In the genomic region with DNA sequence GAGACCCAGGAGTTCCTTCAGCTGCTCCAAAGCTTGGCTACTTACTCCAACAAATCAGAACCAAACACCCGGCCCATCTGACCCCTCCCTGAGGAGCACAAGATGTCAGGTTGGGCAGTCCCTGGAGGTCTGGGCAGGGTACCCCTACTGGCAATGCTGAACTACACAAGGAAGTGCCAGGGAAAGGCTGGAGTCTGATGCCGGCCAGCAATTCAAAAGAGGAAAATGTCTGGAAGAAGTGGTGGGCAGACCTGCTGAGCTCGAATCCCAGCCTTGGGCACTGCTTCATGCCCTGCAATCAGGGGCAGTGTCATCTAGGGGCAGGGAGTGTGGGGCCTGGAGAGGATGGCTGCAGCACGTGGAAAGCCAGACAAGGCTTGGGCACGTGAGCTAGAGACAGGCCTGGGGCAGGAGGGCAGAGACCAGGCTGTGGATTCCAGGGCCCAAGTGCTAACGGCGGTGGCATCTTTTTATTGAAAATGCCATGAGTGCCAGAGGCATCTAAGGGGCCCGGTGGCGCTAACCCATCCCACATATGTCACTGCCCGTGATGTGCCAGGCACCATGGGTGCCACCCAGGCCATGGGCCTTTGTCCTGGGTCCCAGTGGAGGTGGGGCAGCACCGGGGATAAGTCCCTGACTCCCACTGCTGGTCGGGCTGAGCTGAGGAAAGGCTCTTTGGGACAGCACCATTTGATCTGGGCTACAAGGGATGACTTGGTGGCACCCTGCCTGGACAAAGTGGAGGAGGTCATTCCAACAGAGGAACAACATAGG, we compare ENCODE assay signal across 24 cellular contexts.
DNase-seq lines count a peak whose midpoint lies in the region; ATAC-seq, FAIRE-seq and TF ChIP-seq lines count a peak whose summit lies in the region.
"Had no signal": no experiment of that assay in that cellular context is flagged by ENCODE, and none has a peak within 500 bp of the region (broad histone marks: within the 10 kb centered on the region; RNA-seq: fewer than 3 reads in every experiment).

No MANE protein-coding gene starts in this region.

- peaks cover 28% of the 10 kb centered on the region for H3K4me1 Mint-ChIP-seq in glutamatergic neuron (ENCODE audit: low read depth, unreplicated experiment)

- POLR2A ChIA-PET in HepG2 (lab: Yijun Ruan, JAX), result no interaction called here

- H2AFZ ChIP-seq in HepG2 (ENCODE audit: low read length), result no peak overlapping the region

- H3K4me2 ChIP-seq in HepG2 (ENCODE audit: low read depth, low read length), result no peak overlapping the region

- no peaks in the 10 kb centered on the region; the same call in 1 of the 2 replicates for H4K20me1 ChIP-seq in HepG2 (ENCODE audit: insufficient read depth, low read length)

- H3K9me3 ChIP-seq in right lobe of liver (no peaks in the 10 kb centered on the region), HepG2 (ENCODE audit: low read length) (no peaks in the 10 kb centered on the region), ovary (no peaks in the 10 kb centered on the region), uterus (no peaks in the 10 kb centered on the region)
- H3K9me3 ChIP-seq: neutrophil, thyroid gland had no signal

- no peak for ATAC-seq in right lobe of liver
- no peak for ATAC-seq in HepG2
- no peak for ATAC-seq in GM18517 (IDR thresholded peaks at IDR 0.05; ENCODE audit: unreplicated experiment)
- ATAC-seq in GM18519 (IDR thresholded peaks at IDR 0.05; ENCODE audit: low FRiP score, unreplicated experiment), result no peak

- no peak overlapping the region for H3K4me3 ChIP-seq in right lobe of liver
- no peak overlapping the region for H3K4me3 ChIP-seq in HepG2 (replicated peaks in 1 of 3; ENCODE audit: insufficient read depth in 1 of 3, low read depth in 2 of 3, low read length in 3 of 3)
- no peak overlapping the region for H3K4me3 ChIP-seq in ovary
- H3K4me3 ChIP-seq in uterus, result no peak overlapping the region
- H3K4me3 ChIP-seq: SK-N-MC, thyroid gland had no signal

- no peak for TF ChIP-seq CTCF in right lobe of liver (IDR thresholded peaks at IDR 0.05)
- TF ChIP-seq CTCF in HepG2 (CRISPR knock-in tag; IDR thresholded peaks at IDR 0.05), result no peak
- TF ChIP-seq CTCF in glutamatergic neuron (IDR thresholded peaks at IDR 0.05; ENCODE audit: partially characterized antibody, unreplicated experiment), result peak; percentile 6
- no peak for TF ChIP-seq CTCF in ovary (IDR thresholded peaks at IDR 0.05)
- no peak for TF ChIP-seq CTCF in uterus (IDR thresholded peaks at IDR 0.05)
- TF ChIP-seq CTCF in GM10266 (IDR thresholded peaks at IDR 0.05; ENCODE audit: control insufficient read depth, insufficient read depth, low read depth, missing control alignments), result no peak

- H3K36me3 ChIP-seq in right lobe of liver (no peaks in the 10 kb centered on the region), HepG2 (replicated peaks in 1 of 2; ENCODE audit: control insufficient read depth in 1 of 2, insufficient read depth in 2 of 2, low read length in 2 of 2) (peaks cover 3 to 5% of the 10 kb centered on the region in 2 experiments; a peak in 2 of 5 replicates), ovary (no peaks in the 10 kb centered on the region), uterus (no peaks in the 10 kb centered on the region)
- H3K36me3 ChIP-seq: neutrophil, thyroid gland had no signal

- DNase-seq in right lobe of liver (peak in 2 of 3 donors; percentile 38 to 48), HepG2 (ENCODE audit: low spot score) (no peak), glutamatergic neuron (peak; percentile 7), ovary (peak; percentile 9 to 33 (median 17)), uterus (peak; percentile 12 to 15), GM10266 (ENCODE audit: extremely low spot score) (no peak)
- DNase-seq: activated CD4-positive, alpha-beta T cell treated with anti-CD3 and anti-CD28 coated beads, Interleukin-2, amount 10 ng/mL, durations not matched to agents 7 days and 5 days; amniotic stem cell; HCEC 1CT; islet precursor cell; Kasumi-1; mammary epithelial cell; NCI-H2171; stimulated activated CD4-positive, alpha-beta T cell treated with anti-CD3 and anti-CD28 coated beads, Interleukin-4, amount 100 ng/mL, for 1 hour; stimulated activated naive CD4-positive, alpha-beta T cell had no signal

- H3K27ac ChIP-seq in right lobe of liver (no peak overlapping the region), HepG2 (ENCODE audit: extremely low read length, insufficient read depth, low read length) (no peak overlapping the region), ovary (no peak overlapping the region), uterus (no peak overlapping the region)
- H3K27ac ChIP-seq: HL-60, neutrophil, SK-N-MC, thyroid gland had no signal

- no peak overlapping the region for H3K9ac ChIP-seq in HepG2 (ENCODE audit: insufficient read depth, low read depth, low read length)

- peaks cover 21% of the 10 kb centered on the region for H3K27me3 Mint-ChIP-seq in glutamatergic neuron (ENCODE audit: unreplicated experiment)
- H3K27me3 Mint-ChIP-seq: activated CD4-positive, alpha-beta T cell treated with anti-CD3 and anti-CD28 coated beads, Interleukin-2, amount 10 ng/mL, durations not matched to agents 7 days and 5 days; CD4-positive, alpha-beta T cell had no signal

- no peak for TF ChIP-seq EP300 in HepG2 (IDR thresholded peaks at IDR 0.05; ENCODE audit: low read depth in 2 of 2, low read length in 2 of 2)
- TF ChIP-seq EP300 in HepG2 (CRISPR knock-in tag; IDR thresholded peaks at IDR 0.05; ENCODE audit: borderline replicate concordance), result no peak
- TF ChIP-seq EP300 in ovary (IDR thresholded peaks at IDR 0.05), result no peak

- no peak for FAIRE-seq in HepG2 (lab: Jason Lieb, UNC)
- FAIRE-seq: bronchial epithelial cell, endometrium had no signal

- no peaks in the 10 kb centered on the region for H3K27me3 ChIP-seq in right lobe of liver
- no peaks in the 10 kb centered on the region for H3K27me3 ChIP-seq in HepG2 (ENCODE audit: control insufficient read depth in 1 of 2, insufficient read depth in 2 of 2, low read length in 2 of 2)
- no peaks in the 10 kb centered on the region for H3K27me3 ChIP-seq in ovary
- H3K27me3 ChIP-seq in uterus, result no peaks in the 10 kb centered on the region
- H3K27me3 ChIP-seq: neutrophil, thyroid gland had no signal

- no peak overlapping the region for H3K4me3 Mint-ChIP-seq in glutamatergic neuron (ENCODE audit: unreplicated experiment)
- H3K4me3 Mint-ChIP-seq: activated CD4-positive, alpha-beta T cell treated with anti-CD3 and anti-CD28 coated beads, Interleukin-2, amount 10 ng/mL, durations not matched to agents 7 days and 5 days; CD4-positive, alpha-beta T cell had no signal

- CTCF ChIA-PET in HepG2 (lab: Yijun Ruan, JAX; ENCODE audit: low intra/inter-chr PET ratio, low total read pairs), result no interaction called here

- 82% methylated on average over 5 of the region's 12 CpGs for WGBS in right lobe of liver (ENCODE audit: insufficient coverage, low coverage, low lambda C conversion rate, missing lambda C conversion rate)
- WGBS in HepG2 (ENCODE audit: low lambda C conversion rate), result 97% methylated on average over 10 of the region's 12 CpGs
- whole genome bisulfite sequencing in ovary, 3 donors, result 86 to 91% (median 90%) methylated on average over 12 of the region's 12 CpGs

- intact Hi-C loops in right lobe of liver (cut with DNase I) (no loop called here), HepG2 (cut with micrococcal nuclease; ENCODE audit: unreplicated experiment) (no loop called here), ovary (cut with DNase I) (loop anchor here in 1 of 4 donors (10.0 kb wide), 1 partner anchor 818 kb away; no protein-coding TSS in a partner anchor), uterus (cut with DNase I; ENCODE audit: low total_unique reads) (loop anchor here (10.0 kb wide), 1 partner anchor 578 kb away; no protein-coding TSS in a partner anchor)

- in situ Hi-C loops in HepG2 (cut with HindIII; ENCODE audit: extremely low pct_ligation_motif_present, low pct_unique_long_range_greater_than_20kb), result loop anchor here (25.0 kb wide), 2 partner anchors 605 to 1255 kb away; no protein-coding TSS in a partner anchor

- TF ChIP-seq POLR2A in right lobe of liver (IDR thresholded peaks at IDR 0.05) (no peak), HepG2 (IDR thresholded peaks at IDR 0.05; ENCODE audit: insufficient read depth in 1 of 2, low read depth in 2 of 2, low read length in 2 of 2) (no peak), ovary (IDR thresholded peaks at IDR 0.05) (no peak), uterus (IDR thresholded peaks at IDR 0.05) (no peak)

- H3K79me2 ChIP-seq in HepG2 (ENCODE audit: insufficient read depth, low read length), result no peaks in the 10 kb centered on the region

- peaks cover 22% of the 10 kb centered on the region for H3K9me3 Mint-ChIP-seq in glutamatergic neuron (ENCODE audit: unreplicated experiment)
- H3K9me3 Mint-ChIP-seq: activated CD4-positive, alpha-beta T cell treated with anti-CD3 and anti-CD28 coated beads, Interleukin-2, amount 10 ng/mL, durations not matched to agents 7 days and 5 days; CD4-positive, alpha-beta T cell had no signal

- H3K4me1 ChIP-seq in right lobe of liver (no peaks in the 10 kb centered on the region), HepG2 (ENCODE audit: insufficient read depth, low read length) (no peaks in the 10 kb centered on the region), ovary (ENCODE audit: insufficient read depth) (peaks cover 12% of the 10 kb centered on the region), uterus (peaks cover 8 to 9% of the 10 kb centered on the region in 2 donors)

- no peak overlapping the region for H3K27ac Mint-ChIP-seq in glutamatergic neuron (ENCODE audit: unreplicated experiment)
- H3K27ac Mint-ChIP-seq: activated CD4-positive, alpha-beta T cell treated with anti-CD3 and anti-CD28 coated beads, Interleukin-2, amount 10 ng/mL, durations not matched to agents 7 days and 5 days; CD4-positive, alpha-beta T cell had no signal

- BruUV-seq in HepG2 (replicated peaks; lab: Mats Ljungman, UMichigan), result no TSS peak

- no peaks in the 10 kb centered on the region for H3K36me3 Mint-ChIP-seq in glutamatergic neuron (ENCODE audit: unreplicated experiment)

- TF ChIP-seq RAD21 in HepG2 (CRISPR knock-in tag; IDR thresholded peaks at IDR 0.05), result no peak

TF ChIP-seq in HepG2, 621 proteins besides CTCF, POLR2A, EP300 and RAD21 (continues in another document):
- TF ChIP-seq, protein P1, sequence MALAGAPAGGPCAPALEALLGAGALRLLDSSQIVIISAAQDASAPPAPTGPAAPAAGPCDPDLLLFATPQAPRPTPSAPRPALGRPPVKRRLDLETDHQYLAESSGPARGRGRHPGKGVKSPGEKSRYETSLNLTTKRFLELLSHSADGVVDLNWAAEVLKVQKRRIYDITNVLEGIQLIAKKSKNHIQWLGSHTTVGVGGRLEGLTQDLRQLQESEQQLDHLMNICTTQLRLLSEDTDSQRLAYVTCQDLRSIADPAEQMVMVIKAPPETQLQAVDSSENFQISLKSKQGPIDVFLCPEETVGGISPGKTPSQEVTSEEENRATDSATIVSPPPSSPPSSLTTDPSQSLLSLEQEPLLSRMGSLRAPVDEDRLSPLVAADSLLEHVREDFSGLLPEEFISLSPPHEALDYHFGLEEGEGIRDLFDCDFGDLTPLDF (CRISPR knock-in tag; IDR thresholded peaks at IDR 0.05), result no peak

Comparison
In these comparisons a context has a peak if more than half of its experiments do, and no peak if none do; other contexts are left out.
1. DNase-seq: peak in right lobe of liver (2 of 3), glutamatergic neuron (single experiment), ovary (5 of 5) and uterus (2 of 2); none in HepG2 (single experiment) and GM10266 (single experiment).